31 cellular contexts compared by ENCODE assay signal in the genomic region with DNA sequence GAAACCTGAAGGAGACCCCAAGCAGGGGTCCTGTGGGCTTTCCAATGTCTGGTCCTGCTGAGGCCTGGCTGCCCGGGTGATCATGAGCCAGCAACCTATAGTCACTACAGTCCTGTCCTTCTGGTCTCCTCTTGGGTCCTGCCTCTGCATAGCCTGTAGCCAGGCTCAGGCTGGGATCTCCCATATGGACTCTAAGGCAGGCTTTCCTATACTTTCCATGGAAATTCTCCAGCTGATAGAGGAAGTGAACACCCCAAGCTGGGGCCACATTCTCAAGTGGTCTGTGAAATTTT. TPM values are rescaled to one million over a fixed set of nuclear protein-coding genes. Genes with fewer than 3 reads are reported as not detected.
"Had no signal": no experiment of that assay in that cellular context is flagged by ENCODE, and none has a peak within 500 bp of the region (broad histone marks: within the 10 kb centered on the region; RNA-seq: fewer than 3 reads in every experiment).

No MANE protein-coding gene starts in this region.

- H3K36me3 Mint-ChIP-seq: activated naive CD8-positive, alpha-beta T cell; brain; T-cell had no signal

- H3K9me3 Mint-ChIP-seq: activated B cell treated with CpG ODN at 0.5 μM for 24 hours; activated CD4-positive, alpha-beta memory T cell treated with anti-CD3 and anti-CD28 coated beads, Interleukin-2, amount 10 ng/mL, durations not matched to agents 7 days and 5 days; activated naive CD4-positive, alpha-beta T cell treated with anti-CD3 and anti-CD28 coated beads for 36 hours; activated T-cell treated with anti-CD3 and anti-CD28 coated beads, Interleukin-2, amount 50 U/mL, for 4 hours; activated T-helper 17 cell treated with anti-CD3 and anti-CD28 coated beads, Interleukin-2, amount 50 U/mL, for 72 hours; central memory CD8-positive, alpha-beta T cell; T-cell had no signal

- H3K4me3 Mint-ChIP-seq: activated B cell treated with CpG ODN at 0.5 μM for 24 hours; activated CD4-positive, alpha-beta memory T cell treated with anti-CD3 and anti-CD28 coated beads, Interleukin-2, amount 10 ng/mL, durations not matched to agents 7 days and 5 days; activated naive CD4-positive, alpha-beta T cell treated with anti-CD3 and anti-CD28 coated beads for 36 hours; activated naive CD8-positive, alpha-beta T cell; activated T-cell treated with anti-CD3 and anti-CD28 coated beads, Interleukin-2, amount 50 U/mL, for 4 hours; activated T-helper 17 cell treated with anti-CD3 and anti-CD28 coated beads, Interleukin-2, amount 50 U/mL, for 72 hours; brain; central memory CD8-positive, alpha-beta T cell; T-cell had no signal

- H3K4me3 ChIP-seq: SK-N-MC had no signal

- H3K27ac Mint-ChIP-seq: activated B cell treated with CpG ODN at 0.5 μM for 24 hours; activated CD4-positive, alpha-beta memory T cell treated with anti-CD3 and anti-CD28 coated beads, Interleukin-2, amount 10 ng/mL, durations not matched to agents 7 days and 5 days; activated naive CD4-positive, alpha-beta T cell treated with anti-CD3 and anti-CD28 coated beads for 36 hours; activated naive CD8-positive, alpha-beta T cell; activated T-helper 17 cell treated with anti-CD3 and anti-CD28 coated beads, Interleukin-2, amount 50 U/mL, for 72 hours; brain; T-cell had no signal

- ATAC-seq: activated T-cell treated with anti-CD3 and anti-CD28 coated beads, Interleukin-2, amount 50 U/mL, for 4 hours; activated T-helper 17 cell treated with anti-CD3 and anti-CD28 coated beads, Interleukin-2, amount 50 U/mL, for 72 hours; T-cell had no signal

- H3K27ac ChIP-seq: SK-N-MC had no signal

- H3K4me1 Mint-ChIP-seq: activated B cell treated with CpG ODN at 0.5 μM for 24 hours; activated CD4-positive, alpha-beta memory T cell treated with anti-CD3 and anti-CD28 coated beads, Interleukin-2, amount 10 ng/mL, durations not matched to agents 7 days and 5 days; activated T-helper 17 cell treated with anti-CD3 and anti-CD28 coated beads, Interleukin-2, amount 50 U/mL, for 72 hours; central memory CD8-positive, alpha-beta T cell had no signal

- DNase-seq: activated B cell treated with CpG ODN at 0.5 μM for 24 hours; activated CD4-positive, alpha-beta T cell treated with anti-CD3 and anti-CD28 coated beads for 1 hour; activated CD4-positive, alpha-beta T cell treated with anti-CD3 and anti-CD28 coated beads, Interleukin-2, amount 50 U/mL, for 1 hour; activated gamma-delta T cell; activated naive CD4-positive, alpha-beta T cell treated with anti-CD3 and anti-CD28 coated beads for 36 hours; activated T-cell treated with anti-CD3 and anti-CD28 coated beads, Interleukin-2, amount 50 U/mL, for 4 hours; amygdala; KG1; NCI-H1048; NCI-H1417; NCI-H1930; NCI-H2171; NCI-H2227 treated with DMSO at 0.1 percent for 48 hours; NCI-H446 treated with DMSO at 0.1 percent for 48 hours; NCI-H526; NCI-H82; SIG-M5; T-cell; T-helper 2 cell; T1000 had no signal

RNA-seq across cellular contexts. Expression of a gene that starts 26.4 kb away (rescaled TPM):
- total RNA-seq: activated B cell treated with CpG ODN at 0.5 μM for 24 hours; activated naive CD4-positive, alpha-beta T cell treated with anti-CD3 and anti-CD28 coated beads for 36 hours; activated T-cell treated with anti-CD3 and anti-CD28 coated beads, Interleukin-2, amount 50 U/mL, for 4 hours; activated T-helper 17 cell treated with anti-CD3 and anti-CD28 coated beads, Interleukin-2, amount 50 U/mL, for 72 hours; LHCN-M2; OCI-LY7; T-cell had no signal

RNA-seq across cellular contexts. Expression of a gene that starts 34.0 kb away (rescaled TPM):
- total RNA-seq: activated CD4-positive, alpha-beta memory T cell treated with anti-CD3 and anti-CD28 coated beads, Interleukin-2, amount 10 ng/mL, durations not matched to agents 7 days and 5 days; activated naive CD4-positive, alpha-beta T cell treated with anti-CD3 and anti-CD28 coated beads for 36 hours; activated T-cell treated with anti-CD3 and anti-CD28 coated beads, Interleukin-2, amount 50 U/mL, for 4 hours; activated T-helper 17 cell treated with anti-CD3 and anti-CD28 coated beads, Interleukin-2, amount 50 U/mL, for 72 hours; astrocyte; LHCN-M2; M059J; OCI-LY7; RPMI7951; T-cell had no signal
